ENCODE assay signal across 16 cellular contexts in genomic region chr22:38709306-38709705, GRCh38. TPM values are rescaled to one million over a fixed set of nuclear protein-coding genes. Genes with fewer than 3 reads are reported as not detected.
DNase-seq lines count a peak whose midpoint lies in the region; ATAC-seq and TF ChIP-seq lines count a peak whose summit lies in the region.
"Had no signal": no experiment of that assay in that cellular context is flagged by ENCODE, and none has a peak within 500 bp of the region (broad histone marks: within the 10 kb centered on the region; RNA-seq: fewer than 3 reads in every experiment).

No MANE protein-coding gene starts in this region.

- in situ Hi-C loops in brain microvascular endothelial cell (cut with HindIII; ENCODE audit: low pct_ligation_motif_present, low sequenced_read_pairs) = no loop called here

- H3K27ac Mint-ChIP-seq in activated naive CD4-positive, alpha-beta T cell treated with anti-CD3 and anti-CD28 coated beads, Interleukin-2, amount 10 ng/mL, durations not matched to agents 7 days and 5 days = no peak overlapping the region
- no peak overlapping the region for H3K27ac Mint-ChIP-seq in activated naive CD4-positive, alpha-beta T cell treated with anti-CD3 and anti-CD28 coated beads for 36 hours
- H3K27ac Mint-ChIP-seq in GM23338 = no peak overlapping the region
- peak overlapping the region; percentile 8 for H3K27ac Mint-ChIP-seq in activated naive CD8-positive, alpha-beta T cell treated with anti-CD3 and anti-CD28 coated beads, Interleukin-2, amount 50 U/mL, for 24 hours
- H3K27ac Mint-ChIP-seq: neural progenitor cell had no signal

- 83 to 87% (median 85%) methylated on average over 3 of the region's 3 CpGs for WGBS in spleen, 5 donors

- no peak for ATAC-seq in GM23338
- no peak for ATAC-seq in activated naive CD8-positive, alpha-beta T cell treated with anti-CD3 and anti-CD28 coated beads, Interleukin-2, amount 50 U/mL, for 24 hours
- ATAC-seq: PC-3 had no signal

- no peak overlapping the region for H3K4me3 ChIP-seq in GM23338
- H3K4me3 ChIP-seq in spleen = peak overlapping the region in 2 of 8 donors; percentile 6 to 94
- no peak overlapping the region for H3K4me3 ChIP-seq in brain microvascular endothelial cell (ENCODE audit: low read depth, low read length)
- H3K4me3 ChIP-seq: neural progenitor cell, stomach had no signal

- TF ChIP-seq POLR2A in spleen (IDR thresholded peaks at IDR 0.05) = no peak

- H3K4me3 Mint-ChIP-seq in activated naive CD4-positive, alpha-beta T cell treated with anti-CD3 and anti-CD28 coated beads, Interleukin-2, amount 10 ng/mL, durations not matched to agents 7 days and 5 days = peak overlapping the region; percentile 34
- H3K4me3 Mint-ChIP-seq in activated naive CD4-positive, alpha-beta T cell treated with anti-CD3 and anti-CD28 coated beads for 36 hours = no peak overlapping the region
- no peak overlapping the region; the same call in 2 of the 3 replicates for H3K4me3 Mint-ChIP-seq in GM23338
- H3K4me3 Mint-ChIP-seq in activated naive CD8-positive, alpha-beta T cell treated with anti-CD3 and anti-CD28 coated beads, Interleukin-2, amount 50 U/mL, for 24 hours = no peak overlapping the region
- H3K4me3 Mint-ChIP-seq: neural progenitor cell had no signal

- no peaks in the 10 kb centered on the region for H3K27me3 ChIP-seq in GM23338 (ENCODE audit: insufficient read depth)
- no peaks in the 10 kb centered on the region for H3K27me3 ChIP-seq in spleen (replicated peaks in 1 of 7)
- H3K27me3 ChIP-seq in brain microvascular endothelial cell (replicated peaks) = no peaks in the 10 kb centered on the region
- H3K27me3 ChIP-seq: neural progenitor cell, stomach had no signal

- no peaks in the 10 kb centered on the region for H3K9me2 ChIP-seq in GM23338 (ENCODE audit: insufficient read depth)

- peaks cover 81% of the 10 kb centered on the region for H3K79me2 ChIP-seq in GM23338 (replicated peaks; ENCODE audit: insufficient read depth)

- H3K4me1 ChIP-seq in GM23338 (ENCODE audit: insufficient read depth) (peaks cover 58% of the 10 kb centered on the region), spleen (peaks cover 46 to 87% (median 81%) of the 10 kb centered on the region in 6 donors)

- no peak for DNase-seq in activated naive CD4-positive, alpha-beta T cell treated with anti-CD3 and anti-CD28 coated beads, Interleukin-2, amount 10 ng/mL, durations not matched to agents 7 days and 5 days
- DNase-seq in activated naive CD4-positive, alpha-beta T cell treated with anti-CD3 and anti-CD28 coated beads for 36 hours = no peak
- no peak for DNase-seq in GM23338 (ENCODE audit: low spot score)
- no peak for DNase-seq in activated naive CD8-positive, alpha-beta T cell treated with anti-CD3 and anti-CD28 coated beads, Interleukin-2, amount 50 U/mL, for 24 hours
- DNase-seq in spleen = no peak
- DNase-seq in brain microvascular endothelial cell = no peak
- no peak for DNase-seq in SHP77 treated with DMSO at 0.1 percent for 48 hours (lab: John Stamatoyannopoulos, UW)
- no peak for DNase-seq in central memory CD4-positive, alpha-beta T cell
- DNase-seq: activated CD4-positive, alpha-beta T cell treated with anti-CD3 and anti-CD28 coated beads, Interleukin-2, amount 50 U/mL, for 4 hours; Caco-2; hippocampal formation; NCI-H1105; NCI-H526 treated with DMSO at 0.1 percent for 48 hours; PC-3; stomach had no signal

- H3K9me3 Mint-ChIP-seq in activated naive CD4-positive, alpha-beta T cell treated with anti-CD3 and anti-CD28 coated beads, Interleukin-2, amount 10 ng/mL, durations not matched to agents 7 days and 5 days = no peaks in the 10 kb centered on the region
- no peaks in the 10 kb centered on the region for H3K9me3 Mint-ChIP-seq in activated naive CD4-positive, alpha-beta T cell treated with anti-CD3 and anti-CD28 coated beads for 36 hours
- H3K9me3 Mint-ChIP-seq in GM23338 = no peaks in the 10 kb centered on the region
- H3K9me3 Mint-ChIP-seq in activated naive CD8-positive, alpha-beta T cell treated with anti-CD3 and anti-CD28 coated beads, Interleukin-2, amount 50 U/mL, for 24 hours = no peaks in the 10 kb centered on the region
- H3K9me3 Mint-ChIP-seq: neural progenitor cell had no signal

- no peak overlapping the region for H3K27ac ChIP-seq in GM23338 (ENCODE audit: low read depth)
- peak overlapping the region; percentile 30 to 99 (median 71) for H3K27ac ChIP-seq in spleen
- no peak overlapping the region for H3K27ac ChIP-seq in brain microvascular endothelial cell
- H3K27ac ChIP-seq: neural progenitor cell, stomach had no signal

- H4K20me1 ChIP-seq in GM23338 (replicated peaks; ENCODE audit: insufficient read depth) = peaks cover 60% of the 10 kb centered on the region

- H2AFZ ChIP-seq in GM23338 = no peak overlapping the region
- H2AFZ ChIP-seq: neural progenitor cell had no signal

- peaks cover 68% of the 10 kb centered on the region for H3K4me1 Mint-ChIP-seq in activated naive CD4-positive, alpha-beta T cell treated with anti-CD3 and anti-CD28 coated beads, Interleukin-2, amount 10 ng/mL, durations not matched to agents 7 days and 5 days
- peaks cover 68% of the 10 kb centered on the region for H3K4me1 Mint-ChIP-seq in activated naive CD4-positive, alpha-beta T cell treated with anti-CD3 and anti-CD28 coated beads for 36 hours (ENCODE audit: low read depth)
- peaks cover 67% of the 10 kb centered on the region for H3K4me1 Mint-ChIP-seq in GM23338
- peaks cover 72% of the 10 kb centered on the region for H3K4me1 Mint-ChIP-seq in activated naive CD8-positive, alpha-beta T cell treated with anti-CD3 and anti-CD28 coated beads, Interleukin-2, amount 50 U/mL, for 24 hours

- no peaks in the 10 kb centered on the region for H3K27me3 Mint-ChIP-seq in activated naive CD4-positive, alpha-beta T cell treated with anti-CD3 and anti-CD28 coated beads, Interleukin-2, amount 10 ng/mL, durations not matched to agents 7 days and 5 days
- no peaks in the 10 kb centered on the region for H3K27me3 Mint-ChIP-seq in activated naive CD4-positive, alpha-beta T cell treated with anti-CD3 and anti-CD28 coated beads for 36 hours (ENCODE audit: low read depth)
- H3K27me3 Mint-ChIP-seq in GM23338 (ENCODE audit: insufficient read depth, low read depth, poor library complexity) = peaks cover 11% of the 10 kb centered on the region
- H3K27me3 Mint-ChIP-seq in activated naive CD8-positive, alpha-beta T cell treated with anti-CD3 and anti-CD28 coated beads, Interleukin-2, amount 50 U/mL, for 24 hours = no peaks in the 10 kb centered on the region

- H3K9me3 ChIP-seq in spleen = no peaks in the 10 kb centered on the region
- H3K9me3 ChIP-seq: Caco-2, stomach had no signal

- peak overlapping the region; percentile 41 for H3K4me2 ChIP-seq in GM23338
- H3K4me2 ChIP-seq: neural progenitor cell had no signal

- intact Hi-C loops in activated naive CD4-positive, alpha-beta T cell treated with anti-CD3 and anti-CD28 coated beads for 36 hours (cut with micrococcal nuclease) = loop anchor here (5.0 to 10.0 kb wide), 3 partner anchors 275 to 388 kb away; partner anchors contain the start of genes APOBEC3B and APOBEC3H
- intact Hi-C loops in spleen (cut with DNase I; ENCODE audit: low total_unique reads) = no loop called here

- CTCF ChIA-PET in activated naive CD4-positive, alpha-beta T cell treated with anti-CD3 and anti-CD28 coated beads, Interleukin-2, amount 10 ng/mL, durations not matched to agents 7 days and 5 days (lab: Charles Lee) = interaction anchor here (0.6 to 1.6 kb wide), 3 partner anchors 10 to 28 kb away, joined by 3 to 6 read pairs (median 3); partner anchors contain the start of gene TOMM22
- CTCF ChIA-PET in activated naive CD4-positive, alpha-beta T cell treated with anti-CD3 and anti-CD28 coated beads for 36 hours (lab: Charles Lee) = no interaction called here

- no peak for TF ChIP-seq CTCF in GM23338 (conservative IDR thresholded peaks at IDR 0.05; ENCODE audit: low read depth in 2 of 2)
- no peak for TF ChIP-seq CTCF in spleen (IDR thresholded peaks at IDR 0.05 in 8 of 11, conservative IDR thresholded peaks at IDR 0.05 in 3 of 11)
- TF ChIP-seq CTCF in brain microvascular endothelial cell (IDR thresholded peaks at IDR 0.05; ENCODE audit: low read depth, low read length, missing control alignments) = no peak

- H3K36me3 Mint-ChIP-seq in activated naive CD4-positive, alpha-beta T cell treated with anti-CD3 and anti-CD28 coated beads, Interleukin-2, amount 10 ng/mL, durations not matched to agents 7 days and 5 days = peaks cover 32% of the 10 kb centered on the region
- H3K36me3 Mint-ChIP-seq in activated naive CD4-positive, alpha-beta T cell treated with anti-CD3 and anti-CD28 coated beads for 36 hours (ENCODE audit: low read depth) = peaks cover 19% of the 10 kb centered on the region
- H3K36me3 Mint-ChIP-seq in GM23338 (ENCODE audit: low read depth) = peaks cover 15% of the 10 kb centered on the region
- peaks cover 48% of the 10 kb centered on the region for H3K36me3 Mint-ChIP-seq in activated naive CD8-positive, alpha-beta T cell treated with anti-CD3 and anti-CD28 coated beads, Interleukin-2, amount 50 U/mL, for 24 hours (ENCODE audit: low read depth)

- peaks cover 10% of the 10 kb centered on the region; the same call in 1 of the 2 replicates for H3K36me3 ChIP-seq in GM23338 (ENCODE audit: insufficient read depth)
- H3K36me3 ChIP-seq in spleen = peaks cover 0 to 50% (median 6%) of the 10 kb centered on the region in 6 donors
- H3K36me3 ChIP-seq in brain microvascular endothelial cell (replicated peaks) = peaks cover 5% of the 10 kb centered on the region
- H3K36me3 ChIP-seq: neural progenitor cell had no signal

- H3F3A ChIP-seq in GM23338 (replicated peaks; ENCODE audit: low read depth) = 0 out of 2 replicates have a peak, but pooled peaks cover 4% of the 10 kb centered on the region

RNA-seq across cellular contexts. Expression of gene GTPBP1, which starts 3.6 kb away (rescaled TPM):
- total RNA-seq in activated naive CD4-positive, alpha-beta T cell treated with anti-CD3 and anti-CD28 coated beads for 36 hours = 100 to 1,000 TPM in 1 of 2 experiments, 10 to 100 TPM in 1; 98.9 to 107 TPM
- 79.9 and 88.4 TPM in 2 replicates for total RNA-seq in GM23338 (2014; rRNA removed; shearing (Covaris generic))
- polyA plus RNA-seq in GM23338 (2016; fragmentation: Nextera tagmentation; extraction: Ambion mirVana) (27.2 and 31.0 TPM in 2 replicates), spleen (10 to 100 TPM in 1 of 3 donors, 1 to 10 TPM in 2; 9.7 to 31.9 (median 9.9) TPM)
- 100 to 1,000 TPM in 2 of 7 donors, 10 to 100 TPM in 5; 76.3 to 134 (median 98.8) TPM for total RNA-seq in spleen

RNA-seq across cellular contexts. Expression of gene JOSD1, which starts 8.6 kb away (rescaled TPM):
- 10 to 100 TPM; 48.9 to 54.3 TPM for total RNA-seq in activated naive CD4-positive, alpha-beta T cell treated with anti-CD3 and anti-CD28 coated beads for 36 hours
- total RNA-seq in GM23338 (2014; rRNA removed; shearing (Covaris generic)) = 16.1 and 19.7 TPM in 2 replicates
- polyA plus RNA-seq in GM23338 (2016; fragmentation: Nextera tagmentation; extraction: Ambion mirVana) = 4.6 and 5.5 TPM in 2 replicates
- total RNA-seq in spleen = 10 to 100 TPM; 28.5 to 54.2 (median 36.4) TPM
- 10 to 100 TPM; 10.1 to 16.3 (median 13.8) TPM for polyA plus RNA-seq in spleen

RNA-seq across cellular contexts. Expression of gene TOMM22, which starts 27.5 kb away (rescaled TPM):
- 100 to 1,000 TPM; 151 to 154 TPM for total RNA-seq in activated naive CD4-positive, alpha-beta T cell treated with anti-CD3 and anti-CD28 coated beads for 36 hours
- 84.0 and 87.0 TPM in 2 replicates for total RNA-seq in GM23338 (2014; rRNA removed; shearing (Covaris generic))
- polyA plus RNA-seq in GM23338 (2016; fragmentation: Nextera tagmentation; extraction: Ambion mirVana) (125 and 131 TPM in 2 replicates), spleen (10 to 100 TPM; 24.3 to 44.3 (median 41.3) TPM)
- total RNA-seq in spleen = 10 to 100 TPM; 28.6 to 59.9 (median 50.6) TPM

RNA-seq across cellular contexts. Expression of gene SUN2, which starts 46.5 kb away (rescaled TPM):
- 100 to 1,000 TPM; 120 to 121 TPM for total RNA-seq in activated naive CD4-positive, alpha-beta T cell treated with anti-CD3 and anti-CD28 coated beads for 36 hours
- 12.6 and 17.6 TPM in 2 replicates for total RNA-seq in GM23338 (2014; rRNA removed; shearing (Covaris generic))
- polyA plus RNA-seq in GM23338 (2016; fragmentation: Nextera tagmentation; extraction: Ambion mirVana) (7.2 and 8.2 TPM in 2 replicates), spleen (10 to 100 TPM; 35.4 to 86.5 (median 38.9) TPM)
- total RNA-seq in spleen = 100 to 1,000 TPM; 204 to 455 (median 220) TPM

RNA-seq across cellular contexts. Expression of gene CBY1, which starts 52.9 kb away (rescaled TPM):
- 1 to 10 TPM; 8.8 to 9.4 TPM for total RNA-seq in activated naive CD4-positive, alpha-beta T cell treated with anti-CD3 and anti-CD28 coated beads for 36 hours
- 12.8 and 13.2 TPM in 2 replicates for total RNA-seq in GM23338 (2014; rRNA removed; shearing (Covaris generic))
- 36.1 and 36.4 TPM in 2 replicates for polyA plus RNA-seq in GM23338 (2016; fragmentation: Nextera tagmentation; extraction: Ambion mirVana)
- 10 to 100 TPM; 20.2 to 28.5 (median 22.2) TPM for total RNA-seq in spleen
- 10 to 100 TPM; 24.6 to 37.2 (median 28.1) TPM for polyA plus RNA-seq in spleen

Comparison
In these comparisons a context has a peak if more than half of its experiments do, and no peak if none do; other contexts are left out.
1. H3K27ac ChIP-seq: peak in spleen (8 of 8); none in GM23338 (single experiment) and brain microvascular endothelial cell (single experiment).